9 cellular contexts compared by ENCODE assay signal in genomic region chr1:29197590-29197924, GRCh38. TPM values are rescaled to one million over a fixed set of nuclear protein-coding genes. Genes with fewer than 3 reads are reported as not detected.
DNase-seq lines count a peak whose midpoint lies in the region; ATAC-seq and TF ChIP-seq lines count a peak whose summit lies in the region.
"Had no signal": no experiment of that assay in that cellular context is flagged by ENCODE, and none has a peak within 500 bp of the region (broad histone marks: within the 10 kb centered on the region; RNA-seq: fewer than 3 reads in every experiment).

No MANE protein-coding gene starts in this region.

- no peak overlapping the region for H3K4me3 Mint-ChIP-seq in activated CD4-positive, alpha-beta T cell treated with anti-CD3 and anti-CD28 coated beads, Interleukin-2, amount 10 ng/mL, durations not matched to agents 24 days and 14 days
- H3K4me3 Mint-ChIP-seq in stimulated activated memory B cell treated with anti-CD40 and anti-IgM and Interleukin-4, amounts not matched to agents 10 μg/mL and 1 μg/mL and 100 μg/mL, for 72 hours: no peak overlapping the region

- TF ChIP-seq CTCF in NB4 (IDR thresholded peaks at IDR 0.05; ENCODE audit: low read depth, low read length): peak; percentile 55
- TF ChIP-seq CTCF in fibroblast of the aortic adventitia (IDR thresholded peaks at IDR 0.05; ENCODE audit: insufficient read depth, low read length): peak; percentile 48

- intact Hi-C loops in activated CD4-positive, alpha-beta T cell treated with anti-CD3 and anti-CD28 coated beads, Interleukin-2, amount 10 ng/mL, durations not matched to agents 24 days and 14 days (cut with micrococcal nuclease): no loop called here

- H3K27me3 Mint-ChIP-seq in activated CD4-positive, alpha-beta T cell treated with anti-CD3 and anti-CD28 coated beads, Interleukin-2, amount 10 ng/mL, durations not matched to agents 24 days and 14 days: no peaks in the 10 kb centered on the region
- no peaks in the 10 kb centered on the region for H3K27me3 Mint-ChIP-seq in stimulated activated memory B cell treated with anti-CD40 and anti-IgM and Interleukin-4, amounts not matched to agents 10 μg/mL and 1 μg/mL and 100 μg/mL, for 72 hours

- H3K27ac Mint-ChIP-seq in activated CD4-positive, alpha-beta T cell treated with anti-CD3 and anti-CD28 coated beads, Interleukin-2, amount 10 ng/mL, durations not matched to agents 24 days and 14 days: no peak overlapping the region
- H3K27ac Mint-ChIP-seq in stimulated activated memory B cell treated with anti-CD40 and anti-IgM and Interleukin-4, amounts not matched to agents 10 μg/mL and 1 μg/mL and 100 μg/mL, for 72 hours: no peak overlapping the region

- peaks cover 22% of the 10 kb centered on the region for H3K36me3 Mint-ChIP-seq in activated CD4-positive, alpha-beta T cell treated with anti-CD3 and anti-CD28 coated beads, Interleukin-2, amount 10 ng/mL, durations not matched to agents 24 days and 14 days (ENCODE audit: low read depth)
- H3K36me3 Mint-ChIP-seq in stimulated activated memory B cell treated with anti-CD40 and anti-IgM and Interleukin-4, amounts not matched to agents 10 μg/mL and 1 μg/mL and 100 μg/mL, for 72 hours: peaks cover 51% of the 10 kb centered on the region

- H3K9me3 Mint-ChIP-seq in activated CD4-positive, alpha-beta T cell treated with anti-CD3 and anti-CD28 coated beads, Interleukin-2, amount 10 ng/mL, durations not matched to agents 24 days and 14 days: no peaks in the 10 kb centered on the region
- H3K9me3 Mint-ChIP-seq in stimulated activated memory B cell treated with anti-CD40 and anti-IgM and Interleukin-4, amounts not matched to agents 10 μg/mL and 1 μg/mL and 100 μg/mL, for 72 hours: no peaks in the 10 kb centered on the region

- H3K4me1 Mint-ChIP-seq in activated CD4-positive, alpha-beta T cell treated with anti-CD3 and anti-CD28 coated beads, Interleukin-2, amount 10 ng/mL, durations not matched to agents 24 days and 14 days: peaks cover 11% of the 10 kb centered on the region
- H3K4me1 Mint-ChIP-seq in stimulated activated memory B cell treated with anti-CD40 and anti-IgM and Interleukin-4, amounts not matched to agents 10 μg/mL and 1 μg/mL and 100 μg/mL, for 72 hours: no peaks in the 10 kb centered on the region

- TF ChIP-seq POLR2A in NB4 (IDR thresholded peaks at IDR 0.05; ENCODE audit: extremely low read depth, insufficient read length): no peak

- H3K4me3 ChIP-seq in NB4 (ENCODE audit: low read depth, low read length) (no peak overlapping the region), fibroblast of the aortic adventitia (ENCODE audit: low read depth, low read length) (no peak overlapping the region)
- H3K4me3 ChIP-seq: adrenal gland had no signal

- DNase-seq in activated gamma-delta T cell treated with Interleukin-2 at 50 U/mL for 16 hours: peak; percentile 9
- DNase-seq in activated gamma-delta T cell (lab: John Stamatoyannopoulos, UW): no peak
- DNase-seq in NB4 (ENCODE audit: low read depth): peak; percentile 60
- peak; percentile 83 for DNase-seq in activated CD4-positive, alpha-beta T cell treated with anti-CD3 and anti-CD28 coated beads, Interleukin-2, amount 10 ng/mL, durations not matched to agents 24 days and 14 days
- peak; percentile 53 for DNase-seq in fibroblast of the aortic adventitia (ENCODE audit: low read depth)
- no peak for DNase-seq in COLO829 (ENCODE audit: low spot score)

- peak; percentile 78 for ATAC-seq in stimulated activated memory B cell treated with anti-CD40 and anti-IgM and Interleukin-4, amounts not matched to agents 10 μg/mL and 1 μg/mL and 100 μg/mL, for 72 hours
- no peak for ATAC-seq in GM21723 (IDR thresholded peaks at IDR 0.05; ENCODE audit: unreplicated experiment)

RNA-seq across cellular contexts. Expression of gene SRSF4, which starts 15.9 kb away (rescaled TPM):
- 138 and 141 TPM in 2 replicates for total RNA-seq in activated CD4-positive, alpha-beta T cell treated with anti-CD3 and anti-CD28 coated beads, Interleukin-2, amount 10 ng/mL, durations not matched to agents 24 days and 14 days
- total RNA-seq in fibroblast of the aortic adventitia (ENCODE audit: low replicate concordance): 35.2 and 44.4 TPM in 2 replicates

RNA-seq across cellular contexts. Expression of gene MECR, which starts 33.2 kb away (rescaled TPM):
- 36.4 and 41.3 TPM in 2 replicates for total RNA-seq in activated CD4-positive, alpha-beta T cell treated with anti-CD3 and anti-CD28 coated beads, Interleukin-2, amount 10 ng/mL, durations not matched to agents 24 days and 14 days
- 17.7 and 23.1 TPM in 2 replicates for total RNA-seq in fibroblast of the aortic adventitia (ENCODE audit: low replicate concordance)

RNA-seq across cellular contexts. Expression of gene PTPRU, which starts 38.8 kb away (rescaled TPM):
- 0.47 and 0.95 TPM in 2 replicates for total RNA-seq in activated CD4-positive, alpha-beta T cell treated with anti-CD3 and anti-CD28 coated beads, Interleukin-2, amount 10 ng/mL, durations not matched to agents 24 days and 14 days
- total RNA-seq in fibroblast of the aortic adventitia (ENCODE audit: low replicate concordance): 25.8 and 36.6 TPM in 2 replicates

Comparison
In these comparisons a context has a peak if more than half of its experiments do, and no peak if none do; other contexts are left out.
1. DNase-seq: peak in activated gamma-delta T cell treated with Interleukin-2 at 50 U/mL for 16 hours (single experiment), NB4 (single experiment), activated CD4-positive, alpha-beta T cell treated with anti-CD3 and anti-CD28 coated beads, Interleukin-2, amount 10 ng/mL, durations not matched to agents 24 days and 14 days (single experiment) and fibroblast of the aortic adventitia (single experiment); none in activated gamma-delta T cell (single experiment) and COLO829 (single experiment).
2. RNA of gene PTPRU, which starts 38.8 kb away (total RNA-seq): 25.8 to 36.6 TPM in fibroblast of the aortic adventitia; 0.47 to 0.95 TPM in activated CD4-positive, alpha-beta T cell treated with anti-CD3 and anti-CD28 coated beads, Interleukin-2, amount 10 ng/mL, durations not matched to agents 24 days and 14 days; every median in the first group is over 10 times any median in the second.